ENCODE assay signal across 8 cellular contexts in the genomic region with DNA sequence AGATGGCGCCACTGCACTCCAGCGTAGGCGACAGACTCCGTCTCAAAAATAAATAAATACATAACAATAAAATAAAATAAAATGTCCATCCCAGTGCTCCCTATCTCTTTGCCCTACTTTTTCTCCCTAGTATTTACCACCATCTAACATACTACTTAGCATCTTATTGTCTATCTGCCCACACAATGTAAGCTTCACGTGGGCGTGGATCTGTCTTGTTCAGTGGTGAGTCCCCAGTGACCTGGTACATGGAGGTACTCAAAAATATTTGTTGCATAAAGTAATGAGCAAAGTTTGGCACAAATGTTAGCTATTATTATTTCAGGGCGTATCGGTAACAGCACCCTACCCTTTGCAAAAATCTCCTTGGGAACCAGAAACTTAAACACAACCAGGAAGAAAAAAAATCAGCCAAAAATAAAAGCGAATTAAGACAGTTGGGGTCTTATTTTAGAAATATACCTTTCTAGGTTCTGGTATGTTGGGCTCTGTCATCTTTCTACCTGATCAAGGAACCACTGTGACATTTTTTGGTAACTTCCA. TPM values are rescaled to one million over a fixed set of nuclear protein-coding genes. Genes with fewer than 3 reads are reported as not detected.
DNase-seq lines count a peak whose midpoint lies in the region; ATAC-seq, FAIRE-seq and TF ChIP-seq lines count a peak whose summit lies in the region.

No MANE protein-coding gene starts in this region.

- FAIRE-seq in bronchial epithelial cell (lab: Jason Lieb, UNC): no peak

- WGBS in IMR-90 (ENCODE audit: extremely low coverage in 2 of 2, insufficient read length in 1 of 2), 2 experiments: no CpG with 5 or more reads among the region's 9 CpGs

- H2BK120ac ChIP-seq in IMR-90 (ENCODE audit: low read depth, low read length): peak overlapping the region; percentile 74

- peak overlapping the region; percentile 89 for H3K56ac ChIP-seq in IMR-90 (ENCODE audit: extremely low read depth, insufficient read depth, low read length)

- H3K27ac ChIP-seq in ACC112 (ENCODE audit: low read depth, low read length) (peak overlapping the region; percentile 38; the same call in 1 of the 2 replicates), IMR-90 (ENCODE audit: insufficient read depth, low read length) (no peak overlapping the region)

- H2AK5ac ChIP-seq in IMR-90 (ENCODE audit: low read depth, low read length): peak overlapping the region; percentile 84

- peak overlapping the region; percentile 73; the same call in 1 of the 2 replicates for H3K9ac ChIP-seq in IMR-90 (ENCODE audit: low read depth, low read length)
- peak overlapping the region; percentile 59 for H3K9ac ChIP-seq in mucosa of stomach (ENCODE audit: low read length)

- H3K36me3 ChIP-seq in ACC112 (ENCODE audit: insufficient read depth, low read length) (no peaks in the 10 kb centered on the region), IMR-90 (ENCODE audit: control insufficient read depth, insufficient read depth, low read length) (no peaks in the 10 kb centered on the region), bronchial epithelial cell (ENCODE audit: control insufficient read depth, insufficient read depth, low read length) (no peaks in the 10 kb centered on the region), mucosa of stomach (ENCODE audit: control insufficient read depth, insufficient read depth, low read length) (no peaks in the 10 kb centered on the region)

- POLR2A ChIA-PET in IMR-90 (lab: Charles Lee; ENCODE audit: unreplicated experiment): no interaction called here

- 0 out of 2 replicates have a peak overlapping the region, but pooled peaks have one; percentile 82 for H3K23ac ChIP-seq in IMR-90 (ENCODE audit: low read depth, low read length)

- TF ChIP-seq CTCF in IMR-90 (conservative IDR thresholded peaks at IDR 0.05; ENCODE audit: low read depth, low read length): no peak
- no peak for TF ChIP-seq CTCF in bronchial epithelial cell (IDR thresholded peaks at IDR 0.05; ENCODE audit: insufficient read depth, low read length, severe bottlenecking)

- no peak for TF ChIP-seq RAD21 in IMR-90 (IDR thresholded peaks at IDR 0.05; ENCODE audit: low read length)

- H2BK5ac ChIP-seq in IMR-90 (ENCODE audit: low read depth, low read length, poor library complexity, severe bottlenecking): peak overlapping the region; percentile 43

- H4K8ac ChIP-seq in IMR-90 (ENCODE audit: low read depth in 2 of 2, low read length in 2 of 2): peak overlapping the region; percentile 75 to 97; a peak in 3 of 4 replicates

- H3K9me3 ChIP-seq in IMR-90 (ENCODE audit: control insufficient read depth, insufficient read depth, low read length): no peaks in the 10 kb centered on the region
- no peaks in the 10 kb centered on the region for H3K9me3 ChIP-seq in mucosa of stomach (ENCODE audit: control insufficient read depth, low read length)

- peak overlapping the region; percentile 76 for H2BK20ac ChIP-seq in IMR-90 (ENCODE audit: low read depth, low read length)

- H3K9me1 ChIP-seq in IMR-90 (ENCODE audit: insufficient read depth, low read length): 0 out of 2 replicates have a peak, but pooled peaks cover 3% of the 10 kb centered on the region

- CTCF ChIA-PET in IMR-90 (lab: Yijun Ruan, JAX): interaction anchor here (0.8 to 1.3 kb wide), 2 partner anchors 10 to 24 kb away, joined by 3 to 7 read pairs; no protein-coding TSS in a partner anchor

- peak overlapping the region; percentile 100 for H2AFZ ChIP-seq in ACC112 (ENCODE audit: low read length, unreplicated experiment)
- peak overlapping the region; percentile 92 for H2AFZ ChIP-seq in IMR-90 (replicated peaks; ENCODE audit: low read length, poor library complexity)

- peak overlapping the region; percentile 91 for H3K4me2 ChIP-seq in IMR-90 (ENCODE audit: low read depth, low read length)

- peak overlapping the region; percentile 73 for H4K91ac ChIP-seq in IMR-90 (ENCODE audit: insufficient read depth, low read depth, low read length)

- intact Hi-C loops in IMR-90 (cut with micrococcal nuclease): no loop called here

- peak overlapping the region; percentile 85; the same call in 1 of the 2 replicates for H4K5ac ChIP-seq in IMR-90 (ENCODE audit: low read depth, low read length)

- H3K27me3 ChIP-seq in ACC112 (ENCODE audit: insufficient read depth, low read length) (no peaks in the 10 kb centered on the region), IMR-90 (ENCODE audit: control insufficient read depth, insufficient read depth, low read length) (no peaks in the 10 kb centered on the region), bronchial epithelial cell (ENCODE audit: control insufficient read depth, insufficient read depth, low read length) (no peaks in the 10 kb centered on the region), mucosa of stomach (ENCODE audit: control insufficient read depth, insufficient read depth, low read length) (no peaks in the 10 kb centered on the region)

- TF ChIP-seq POLR2A in IMR-90 (IDR thresholded peaks at IDR 0.05; ENCODE audit: low read depth, low read length): no peak

- peaks cover 12% of the 10 kb centered on the region for H3K4me1 ChIP-seq in ACC112 (ENCODE audit: control insufficient read depth, insufficient read depth, low read length, unreplicated experiment)
- H3K4me1 ChIP-seq in IMR-90 (ENCODE audit: control insufficient read depth, insufficient read depth, low read length): peaks cover 13% of the 10 kb centered on the region; the same call in 1 of the 2 replicates
- peaks cover 14% of the 10 kb centered on the region for H3K4me1 ChIP-seq in mucosa of stomach (ENCODE audit: control insufficient read depth, insufficient read depth, low read length)

- no TSS peak for BruUV-seq in IMR-90 (replicated peaks; lab: Mats Ljungman, UMichigan)

- H3K4me3 ChIP-seq in ACC112 (ENCODE audit: low read depth, low read length) (peak overlapping the region; percentile 92), IMR-90 (ENCODE audit: insufficient read depth, low read depth, low read length) (peak overlapping the region; percentile 67), bronchial epithelial cell (ENCODE audit: low read depth, low read length) (peak overlapping the region; percentile 56), mucosa of stomach (ENCODE audit: low read length) (no peak overlapping the region)

- in situ Hi-C loops in IMR-90 (cut with MboI; ENCODE audit: low sequenced_read_pairs): no loop called here

- H3K18ac ChIP-seq in IMR-90 (ENCODE audit: low read depth, low read length): peak overlapping the region; percentile 76; the same call in 1 of the 2 replicates

- DNase-seq in IMR-90: no peak
- peak; percentile 11 for DNase-seq in bronchial epithelial cell (ENCODE audit: low read depth)
- no peak for DNase-seq in islet precursor cell

- dilution Hi-C loops in IMR-90 (cut with HindIII; ENCODE audit: low sequenced_read_pairs, unreplicated experiment): no loop called here

- H3K79me1 ChIP-seq in IMR-90 (ENCODE audit: low read depth in 1 of 2, low read length in 2 of 2): peaks cover 13 to 31% of the 10 kb centered on the region in 2 experiments

- peak overlapping the region; percentile 71; the same call in 1 of the 2 replicates for H3K4ac ChIP-seq in IMR-90 (ENCODE audit: low read depth, low read length)

- H2AK9ac ChIP-seq in IMR-90 (replicated peaks; ENCODE audit: low read depth, low read length, poor library complexity): peak overlapping the region; percentile 80

- no peak for ATAC-seq in IMR-90 (ENCODE audit: low read depth)
- ATAC-seq in HG03159 (IDR thresholded peaks at IDR 0.05; ENCODE audit: unreplicated experiment): no peak
- ATAC-seq in HG03045 (IDR thresholded peaks at IDR 0.05; ENCODE audit: unreplicated experiment): no peak
- no peak for ATAC-seq in GM21423 (IDR thresholded peaks at IDR 0.05; ENCODE audit: unreplicated experiment)

- peak overlapping the region; percentile 74; the same call in 1 of the 3 replicates for H2BK15ac ChIP-seq in IMR-90 (ENCODE audit: low read depth, low read length)

- H4K20me1 ChIP-seq in IMR-90 (ENCODE audit: insufficient read depth, low read length): peaks cover 12% of the 10 kb centered on the region; the same call in 1 of the 2 replicates

- H3K14ac ChIP-seq in IMR-90 (replicated peaks; ENCODE audit: low read depth, low read length): peak overlapping the region; percentile 83

- H3K79me2 ChIP-seq in ACC112 (ENCODE audit: control insufficient read depth, insufficient read depth, low read length, unreplicated experiment): peaks cover 11% of the 10 kb centered on the region

TF ChIP-seq in IMR-90, 13 proteins besides CTCF, POLR2A, EP300 and RAD21:
- TF ChIP-seq MXI1 (IDR thresholded peaks at IDR 0.05; ENCODE audit: borderline replicate concordance, low read depth, low read length) (no peak), CEBPB (IDR thresholded peaks at IDR 0.05; ENCODE audit: low read depth, low read length) (no peak), RFX5 (IDR thresholded peaks at IDR 0.05; ENCODE audit: low read depth, low read length) (no peak), SMC3 (IDR thresholded peaks at IDR 0.05; ENCODE audit: low read depth, low read length) (no peak), FOS (IDR thresholded peaks at IDR 0.05; ENCODE audit: low read depth, low read length) (no peak), NFE2L2 (IDR thresholded peaks at IDR 0.05; ENCODE audit: low read depth, low read length) (no peak), MAZ (IDR thresholded peaks at IDR 0.05; ENCODE audit: borderline replicate concordance, low read depth, low read length) (no peak), CHD1 (IDR thresholded peaks at IDR 0.05; ENCODE audit: low read depth, low read length) (no peak)
- TF ChIP-seq, protein P1, sequence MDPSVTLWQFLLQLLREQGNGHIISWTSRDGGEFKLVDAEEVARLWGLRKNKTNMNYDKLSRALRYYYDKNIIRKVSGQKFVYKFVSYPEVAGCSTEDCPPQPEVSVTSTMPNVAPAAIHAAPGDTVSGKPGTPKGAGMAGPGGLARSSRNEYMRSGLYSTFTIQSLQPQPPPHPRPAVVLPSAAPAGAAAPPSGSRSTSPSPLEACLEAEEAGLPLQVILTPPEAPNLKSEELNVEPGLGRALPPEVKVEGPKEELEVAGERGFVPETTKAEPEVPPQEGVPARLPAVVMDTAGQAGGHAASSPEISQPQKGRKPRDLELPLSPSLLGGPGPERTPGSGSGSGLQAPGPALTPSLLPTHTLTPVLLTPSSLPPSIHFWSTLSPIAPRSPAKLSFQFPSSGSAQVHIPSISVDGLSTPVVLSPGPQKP (IDR thresholded peaks at IDR 0.05; ENCODE audit: borderline replicate concordance, low read depth, low read length): no peak
TF ChIP-seq in IMR-90: peak in this region for 0.

RNA-seq across cellular contexts. Expression of gene NENF, which starts 0.5 kb away (rescaled TPM):
- total RNA-seq in IMR-90 (2012; rRNA removed): 15.0 and 16.0 TPM in 2 replicates
- 40.4 and 50.6 TPM in 2 replicates for polyA plus RNA-seq in IMR-90 (2012; rRNA removed)
- 42.0 and 55.1 TPM in 2 replicates for polyA plus RNA-seq in IMR-90 (2012; cell fraction: cytosol; rRNA removed)
- 11.2 and 13.0 TPM in 2 replicates for polyA plus RNA-seq in IMR-90 (2012; cell fraction: nucleus; rRNA removed; ENCODE audit: low replicate concordance)
- total RNA-seq in bronchial epithelial cell: 50.5 and 58.9 TPM in 2 replicates

RNA-seq across cellular contexts. Expression of gene PACC1, which starts 17.5 kb away (rescaled TPM):
- 8.6 and 10.6 TPM in 2 replicates for total RNA-seq in IMR-90 (2012; rRNA removed)
- polyA plus RNA-seq in IMR-90 (2012; rRNA removed): 12.0 and 13.4 TPM in 2 replicates
- polyA plus RNA-seq in IMR-90 (2012; cell fraction: cytosol; rRNA removed): 5.5 and 7.8 TPM in 2 replicates
- 5.6 and 7.5 TPM in 2 replicates for polyA plus RNA-seq in IMR-90 (2012; cell fraction: nucleus; rRNA removed; ENCODE audit: low replicate concordance)
- 15.0 and 16.0 TPM in 2 replicates for total RNA-seq in bronchial epithelial cell
